In genomic region chr17:68036304-68037147, GRCh38 we compare ENCODE assay signal across 8 cellular contexts. TPM values are rescaled to one million over a fixed set of nuclear protein-coding genes. Genes with fewer than 3 reads are reported as not detected.
DNase-seq lines count a peak whose midpoint lies in the region; TF ChIP-seq lines count a peak whose summit lies in the region.

No MANE protein-coding gene starts in this region.

- H3K9me3 Mint-ChIP-seq in nephron = no peaks in the 10 kb centered on the region

- peak overlapping the region; percentile 76; the same call in 1 of the 2 replicates for H3K27ac ChIP-seq in MM.1S (ENCODE audit: low read length)
- peak overlapping the region; percentile 80 for H3K27ac ChIP-seq in ectodermal cell (ENCODE audit: insufficient read depth, low read depth, low read length, poor library complexity, severe bottlenecking)

- no peaks in the 10 kb centered on the region for H3K9me2 ChIP-seq in MM.1S (replicated peaks; ENCODE audit: insufficient read depth, low read length)

- H3K4me1 ChIP-seq in MM.1S (ENCODE audit: low read length) = peaks cover 14% of the 10 kb centered on the region
- H3K4me1 ChIP-seq in ectodermal cell (ENCODE audit: control insufficient read depth, insufficient read depth, low read length) = peaks cover 28% of the 10 kb centered on the region

- H3K27me3 Mint-ChIP-seq in nephron (ENCODE audit: low read depth) = no peaks in the 10 kb centered on the region

- peak overlapping the region; percentile 57; the same call in 1 of the 2 replicates for H2AFZ ChIP-seq in MM.1S (ENCODE audit: low read length)

- peaks cover 15% of the 10 kb centered on the region for H3K36me3 ChIP-seq in GM06990 (ENCODE audit: control insufficient read depth, insufficient read depth, low read length)
- H3K36me3 ChIP-seq in MM.1S (replicated peaks; ENCODE audit: insufficient read depth, low read length) = peaks cover 17% of the 10 kb centered on the region
- peaks cover 32% of the 10 kb centered on the region for H3K36me3 ChIP-seq in ectodermal cell (ENCODE audit: control insufficient read depth, insufficient read depth, low read length)

- TF ChIP-seq CTCF in GM06990 (IDR thresholded peaks at IDR 0.05; ENCODE audit: insufficient read depth, low read length, poor library complexity, severe bottlenecking) = no peak
- no peak for TF ChIP-seq CTCF in MM.1S (IDR thresholded peaks at IDR 0.05; ENCODE audit: low read length)
- no peak for TF ChIP-seq CTCF in nephron (IDR thresholded peaks at IDR 0.05; ENCODE audit: unreplicated experiment in 3 of 3)

- H3K9me3 ChIP-seq in MM.1S (replicated peaks; ENCODE audit: insufficient read depth, low read length) = no peaks in the 10 kb centered on the region
- no peaks in the 10 kb centered on the region for H3K9me3 ChIP-seq in ectodermal cell (ENCODE audit: control insufficient read depth, low read length)

- 0 out of 2 replicates have a peak, but pooled peaks cover 6% of the 10 kb centered on the region for H3F3A ChIP-seq in MM.1S (ENCODE audit: insufficient read depth, low read length)

- peaks cover 51% of the 10 kb centered on the region for H3K79me2 ChIP-seq in MM.1S (ENCODE audit: low read length)

- H3K4me3 ChIP-seq in GM06990 (replicated peaks; ENCODE audit: low read depth, low read length) = peak overlapping the region; percentile 96
- H3K4me3 ChIP-seq in MM.1S (ENCODE audit: low read length) = peak overlapping the region; percentile 98
- peak overlapping the region; percentile 100 for H3K4me3 ChIP-seq in ectodermal cell (ENCODE audit: insufficient read depth, low read depth, low read length)

- peaks cover 34% of the 10 kb centered on the region for H3K36me3 Mint-ChIP-seq in nephron (ENCODE audit: low read depth)

- 2 to 13% methylated on average over 8 to 10 of the region's 11 CpGs for WGBS in ectodermal cell, 2 experiments

- H3K9ac ChIP-seq in MM.1S (ENCODE audit: low read length) = peak overlapping the region; percentile 97

- H3K27ac Mint-ChIP-seq in nephron = peak overlapping the region; percentile 36 to 86 (median 66)

- H3K4me2 ChIP-seq in MM.1S (ENCODE audit: low read depth, low read length) = peak overlapping the region; percentile 75

- H3K27me3 ChIP-seq in GM06990 (replicated peaks; ENCODE audit: control insufficient read depth, insufficient read depth, low read length) = no peaks in the 10 kb centered on the region
- no peaks in the 10 kb centered on the region for H3K27me3 ChIP-seq in MM.1S (replicated peaks; ENCODE audit: insufficient read depth, low read length)
- no peaks in the 10 kb centered on the region for H3K27me3 ChIP-seq in ectodermal cell (ENCODE audit: control insufficient read depth, insufficient read depth, low read length, poor library complexity, severe bottlenecking)

- no peaks in the 10 kb centered on the region for H4K20me1 ChIP-seq in MM.1S (ENCODE audit: insufficient read depth, low read length)

- H3K4me1 Mint-ChIP-seq in nephron = peaks cover 27% of the 10 kb centered on the region

- H3K4me3 Mint-ChIP-seq in nephron = peak overlapping the region; percentile 80 to 98 (median 89)

- DNase-seq in GM06990 (ENCODE audit: extremely low read depth, insufficient read length) (no peak), MM.1S (no peak), NCI-H82 treated with DMSO at 0.1 percent for 48 hours (lab: John Stamatoyannopoulos, UW; ENCODE audit: unreplicated experiment) (no peak), HCEC 1CT (no peak), NCI-H2227 treated with DMSO at 0.1 percent for 48 hours (lab: John Stamatoyannopoulos, UW) (no peak)
- no peak for DNase-seq in activated CD4-positive, alpha-beta T cell treated with anti-CD3 and anti-CD28 coated beads for 4 hours

RNA-seq across cellular contexts. Expression of gene KPNA2, which starts 1.0 kb away (rescaled TPM):
- polyA plus RNA-seq in ectodermal cell (2013, experiment 1 of 4) = 328 TPM
- 288 TPM for polyA plus RNA-seq in ectodermal cell (2013, experiment 2 of 4)
- 318 TPM for polyA plus RNA-seq in ectodermal cell (2013, experiment 3 of 4)
- 331 TPM for polyA plus RNA-seq in ectodermal cell (2013, experiment 4 of 4)

RNA-seq across cellular contexts. Expression of gene C17orf58, which starts 40.3 kb away (rescaled TPM):
- polyA plus RNA-seq in ectodermal cell (2013, experiment 1 of 4) = 18.7 TPM
- polyA plus RNA-seq in ectodermal cell (2013, experiment 2 of 4) = 15.8 TPM
- 20.1 TPM for polyA plus RNA-seq in ectodermal cell (2013, experiment 3 of 4)
- 21.4 TPM for polyA plus RNA-seq in ectodermal cell (2013, experiment 4 of 4)
